8 cellular contexts compared by ENCODE assay signal in the genomic region with DNA sequence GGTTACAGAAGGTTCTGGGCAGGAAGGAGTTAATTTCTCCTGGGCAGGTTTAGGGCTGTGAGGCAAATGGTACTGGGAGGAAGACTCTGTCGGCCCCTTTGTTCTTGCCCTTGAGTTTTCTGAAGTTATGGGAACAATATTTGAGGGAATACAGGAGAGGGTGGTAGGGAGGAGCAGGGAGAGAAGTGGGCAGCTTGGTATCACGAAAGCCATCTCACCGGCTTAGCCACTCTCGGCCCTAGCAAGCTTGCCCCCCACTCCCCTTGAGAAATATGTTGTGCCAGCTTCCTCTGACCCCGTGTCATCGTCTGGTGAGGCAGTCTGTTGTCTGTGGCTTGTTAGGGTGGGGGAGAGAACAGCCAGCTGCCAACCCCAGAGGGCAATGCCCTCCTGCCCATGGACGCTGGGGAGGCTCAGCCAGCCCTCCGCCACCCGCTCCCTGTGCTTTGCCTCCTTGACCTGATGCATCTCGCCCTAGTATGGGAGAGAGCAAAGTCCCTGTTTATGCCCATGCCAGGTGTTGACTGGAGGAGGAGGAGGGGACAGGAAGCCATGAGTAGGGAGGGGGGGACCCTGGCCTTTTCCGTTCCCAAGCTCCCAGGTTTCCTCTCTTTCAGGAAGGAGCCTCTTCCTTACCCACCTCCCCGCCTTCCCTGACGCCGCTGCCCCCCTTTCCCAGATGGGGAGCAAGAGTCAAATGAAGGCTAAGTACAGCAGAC. TPM values are rescaled to one million over a fixed set of nuclear protein-coding genes. Genes with fewer than 3 reads are reported as not detected.
DNase-seq lines count a peak whose midpoint lies in the region; ATAC-seq and TF ChIP-seq lines count a peak whose summit lies in the region.

No MANE protein-coding gene starts in this region.

- CTCF ChIA-PET in HEK293T (lab: Yijun Ruan, JAX) = interaction anchor here (0.8 to 1.4 kb wide), 6 partner anchors 34 to 122 kb away, joined by 3 to 5 read pairs (median 4); partner anchors contain the start of gene KRTCAP2

- POLR2A ChIA-PET in HEK293T (lab: Yijun Ruan, JAX) = interaction anchor here (1.0 to 4.1 kb wide), 9 partner anchors 7 to 66 kb away, joined by 3 to 48 read pairs (median 5); partner anchors contain the start of genes DPM3, KRTCAP2 and SLC50A1

- intact Hi-C loops in cardiac septum (cut with DNase I) = loop anchor here (2.0 kb wide), 1 partner anchor 38 kb away; no protein-coding TSS in a partner anchor

- ATAC-seq in HG02885 (IDR thresholded peaks at IDR 0.05; ENCODE audit: poor library complexity, unreplicated experiment) = no peak

- peak; percentile 53 for DNase-seq in G401 (ENCODE audit: low spot score)
- DNase-seq in SW480 (ENCODE audit: low spot score) = peak; percentile 79
- peak; percentile 79 for DNase-seq in cardiac septum (ENCODE audit: low spot score)
- DNase-seq in pons (ENCODE audit: low spot score) = peak; percentile 65
- DNase-seq in epidermal melanocyte (ENCODE audit: insufficient read length, low spot score) = no peak
- no peak for DNase-seq in NCI-H2107 (lab: John Stamatoyannopoulos, UW)
- DNase-seq in HEK293T (ENCODE audit: extremely low spot score) = no peak

- in situ Hi-C loops in G401 (cut with HindIII; ENCODE audit: low sequenced_read_pairs) = no loop called here

TF ChIP-seq in HEK293T, 16 proteins besides CTCF, POLR2A, EP300 and RAD21:
- TF ChIP-seq NFRKB (IDR thresholded peaks at IDR 0.05) (no peak), HDGF (IDR thresholded peaks at IDR 0.05; ENCODE audit: borderline replicate concordance) (no peak), FOXM1 (IDR thresholded peaks at IDR 0.05; ENCODE audit: borderline replicate concordance) (no peak), ARNT (IDR thresholded peaks at IDR 0.05) (no peak)

RNA-seq across cellular contexts. Expression of gene EFNA1, which starts 1.2 kb away (rescaled TPM):
- 2.8 and 5.3 TPM in 2 replicates for total RNA-seq in G401 (2014; rRNA removed; shearing (Covaris generic))
- total RNA-seq in cardiac septum = 30.2 TPM

RNA-seq across cellular contexts. Expression of gene SLC50A1, which starts 6.7 kb away (rescaled TPM):
- total RNA-seq in G401 (2014; rRNA removed; shearing (Covaris generic)) = 15.9 and 19.8 TPM in 2 replicates
- total RNA-seq in cardiac septum = 11.2 TPM

RNA-seq across cellular contexts. Expression of gene DPM3, which starts 11.4 kb away (rescaled TPM):
- 83.3 and 104 TPM in 2 replicates for total RNA-seq in G401 (2014; rRNA removed; shearing (Covaris generic))
- 56.3 TPM for total RNA-seq in cardiac septum

RNA-seq across cellular contexts. Expression of gene KRTCAP2, which starts 44.2 kb away (rescaled TPM):
- total RNA-seq in G401 (2014; rRNA removed; shearing (Covaris generic)) = 177 and 223 TPM in 2 replicates
- 112 TPM for total RNA-seq in cardiac septum

RNA-seq across cellular contexts. Expression of gene TRIM46, which starts 44.7 kb away (rescaled TPM):
- total RNA-seq in G401 (2014; rRNA removed; shearing (Covaris generic)) = 0.14 and 0.37 TPM in 2 replicates
- total RNA-seq in cardiac septum = not detected

Comparison
In these comparisons a context has a peak if more than half of its experiments do, and no peak if none do; other contexts are left out.
1. DNase-seq: peak in G401 (single experiment), SW480 (single experiment), cardiac septum (single experiment) and pons (single experiment); none in epidermal melanocyte (single experiment), NCI-H2107 (single experiment) and HEK293T (single experiment).